ENCODE assay signal across 1 cellular context in the genomic region with DNA sequence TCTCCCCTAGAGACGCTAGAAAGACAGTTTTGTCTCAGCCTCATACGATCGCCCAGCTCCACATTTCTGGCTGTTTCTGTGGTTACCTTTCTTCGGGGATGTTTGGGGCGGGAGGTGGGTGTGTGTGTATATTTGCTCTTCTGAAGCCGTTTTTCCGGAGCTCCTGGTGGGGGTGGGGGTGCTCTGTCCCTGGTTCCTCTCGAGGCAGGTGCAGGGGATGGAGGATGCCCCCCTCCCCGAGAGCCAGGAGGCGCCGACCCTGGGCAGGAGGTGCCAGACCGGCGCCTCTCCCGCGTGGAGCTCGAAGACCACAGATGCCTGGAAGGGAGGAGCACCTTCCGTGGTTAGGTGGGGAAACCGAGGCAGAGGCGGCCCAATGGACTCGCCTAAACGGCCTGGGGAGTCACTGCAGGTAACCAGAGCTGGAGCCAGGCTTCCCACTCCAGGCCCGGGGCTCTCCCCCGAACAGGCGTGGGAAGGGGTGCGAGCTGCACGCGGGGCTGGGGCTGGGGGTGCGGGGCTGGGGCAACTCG.
A peak's percentile ranks its signal among the peaks of the same experiment; 100 is the strongest.
TF ChIP-seq lines count a peak whose summit lies in the region.

No MANE protein-coding gene starts in this region.

TF ChIP-seq in K562, 482 proteins besides CTCF, POLR2A, EP300 and RAD21 (continued from another document and continues in another):
- 0 out of 2 replicates have a peak, but pooled peaks have one; percentile 15 for TF ChIP-seq MGA (IDR thresholded peaks at IDR 0.05)
- no peak for TF ChIP-seq NR2C2 (CRISPR knock-in tag; IDR thresholded peaks at IDR 0.05)
- TF ChIP-seq NR2C2 (tag; IDR thresholded peaks at IDR 0.05) = no peak
- TF ChIP-seq, protein P1, sequence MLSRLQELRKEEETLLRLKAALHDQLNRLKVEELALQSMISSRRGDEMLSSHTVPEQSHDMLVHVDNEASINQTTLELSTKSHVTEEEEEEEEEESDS (CRISPR knock-in tag; IDR thresholded peaks at IDR 0.05) = no peak
- no peak for TF ChIP-seq ZNF212 (CRISPR knock-in tag; IDR thresholded peaks at IDR 0.05)
- TF ChIP-seq PHF8 (IDR thresholded peaks at IDR 0.05; ENCODE audit: borderline replicate concordance, low read length) = peak; percentile 60; the same call in 1 of the 2 replicates
- TF ChIP-seq, protein P2, sequence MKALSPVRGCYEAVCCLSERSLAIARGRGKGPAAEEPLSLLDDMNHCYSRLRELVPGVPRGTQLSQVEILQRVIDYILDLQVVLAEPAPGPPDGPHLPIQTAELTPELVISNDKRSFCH (CRISPR knock-in tag; IDR thresholded peaks at IDR 0.05) = no peak
- TF ChIP-seq, protein P2 (tag; IDR thresholded peaks at IDR 0.05) = no peak
- TF ChIP-seq SMAD3 (CRISPR knock-in tag; conservative IDR thresholded peaks at IDR 0.05) = no peak
- no peak for TF ChIP-seq ELF1 (tag; IDR thresholded peaks at IDR 0.05)
- no peak for TF ChIP-seq BRD4 (IDR thresholded peaks at IDR 0.05)
- no peak for TF ChIP-seq PHB2 (IDR thresholded peaks at IDR 0.05; ENCODE audit: low read depth)
- no peak for TF ChIP-seq ZBTB33 (CRISPR knock-in tag; IDR thresholded peaks at IDR 0.05)
- TF ChIP-seq MEF2D (tag; conservative IDR thresholded peaks at IDR 0.05; ENCODE audit: low read depth) = no peak
- TF ChIP-seq SUPT5H (IDR thresholded peaks at IDR 0.05) = peak; percentile 26; the same call in 1 of the 2 replicates
- TF ChIP-seq YY1 (IDR thresholded peaks at IDR 0.05; ENCODE audit: borderline replicate concordance in 1 of 3, control insufficient read depth in 1 of 3, extremely low read depth in 1 of 3, insufficient read depth in 3 of 3, insufficient read length in 1 of 3, insufficient replicate concordance in 2 of 3, low read depth in 1 of 3, low read length in 2 of 3) = no peak
- no peak for TF ChIP-seq ELK3 (CRISPR knock-in tag; IDR thresholded peaks at IDR 0.05)
- TF ChIP-seq GABPB1 (CRISPR knock-in tag; IDR thresholded peaks at IDR 0.05) = 0 out of 2 replicates have a peak, but pooled peaks have one; percentile 6
- TF ChIP-seq RBFOX2 (IDR thresholded peaks at IDR 0.05; ENCODE audit: low read depth, low read length) = peak; percentile 68
- TF ChIP-seq ZKSCAN1 (IDR thresholded peaks at IDR 0.05; ENCODE audit: low read depth, low read length) = no peak
- TF ChIP-seq ZC3H11A (IDR thresholded peaks at IDR 0.05; ENCODE audit: low read depth, low read length) = no peak
- no peak for TF ChIP-seq IRF1 (CRISPR knock-in tag; IDR thresholded peaks at IDR 0.05; ENCODE audit: borderline replicate concordance)
- TF ChIP-seq POLR2G (IDR thresholded peaks at IDR 0.05; ENCODE audit: low read depth, low read length) = peak; percentile 2; the same call in 1 of the 2 replicates
- no peak for TF ChIP-seq NELFE (IDR thresholded peaks at IDR 0.05; ENCODE audit: insufficient read depth, insufficient read length)
- TF ChIP-seq SMARCB1 (IDR thresholded peaks at IDR 0.05; ENCODE audit: insufficient read length, low read depth) = no peak
- no peak for TF ChIP-seq PHB (CRISPR knock-in tag; IDR thresholded peaks at IDR 0.05)
- no peak for TF ChIP-seq PHF20 (IDR thresholded peaks at IDR 0.05; ENCODE audit: partially characterized antibody)
- no peak for TF ChIP-seq TAF7 (tag; IDR thresholded peaks at IDR 0.05)
- TF ChIP-seq ZNF766 (CRISPR knock-in tag; conservative IDR thresholded peaks at IDR 0.05) = 0 out of 2 replicates have a peak, but pooled peaks have one; percentile 56
- no peak for TF ChIP-seq PHTF2 (CRISPR knock-in tag; IDR thresholded peaks at IDR 0.05)
- no peak for TF ChIP-seq ZNF583 (CRISPR knock-in tag; IDR thresholded peaks at IDR 0.05)
- TF ChIP-seq XRCC5 (IDR thresholded peaks at IDR 0.05; ENCODE audit: low read depth, low read length) = 0 out of 2 replicates have a peak, but pooled peaks have one; percentile 8
- TF ChIP-seq, protein P3, sequence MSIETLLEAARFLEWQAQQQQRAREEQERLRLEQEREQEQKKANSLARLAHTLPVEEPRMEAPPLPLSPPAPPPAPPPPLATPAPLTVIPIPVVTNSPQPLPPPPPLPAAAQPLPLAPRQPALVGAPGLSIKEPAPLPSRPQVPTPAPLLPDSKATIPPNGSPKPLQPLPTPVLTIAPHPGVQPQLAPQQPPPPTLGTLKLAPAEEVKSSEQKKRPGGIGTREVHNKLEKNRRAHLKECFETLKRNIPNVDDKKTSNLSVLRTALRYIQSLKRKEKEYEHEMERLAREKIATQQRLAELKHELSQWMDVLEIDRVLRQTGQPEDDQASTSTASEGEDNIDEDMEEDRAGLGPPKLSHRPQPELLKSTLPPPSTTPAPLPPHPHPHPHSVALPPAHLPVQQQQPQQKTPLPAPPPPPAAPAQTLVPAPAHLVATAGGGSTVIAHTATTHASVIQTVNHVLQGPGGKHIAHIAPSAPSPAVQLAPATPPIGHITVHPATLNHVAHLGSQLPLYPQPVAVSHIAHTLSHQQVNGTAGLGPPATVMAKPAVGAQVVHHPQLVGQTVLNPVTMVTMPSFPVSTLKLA (conservative IDR thresholded peaks at IDR 0.05) = no peak
- TF ChIP-seq KDM1A (IDR thresholded peaks at IDR 0.05) = no peak
- no peak for TF ChIP-seq KHSRP (IDR thresholded peaks at IDR 0.05)
- TF ChIP-seq MCM3 (IDR thresholded peaks at IDR 0.05) = no peak
- TF ChIP-seq GMEB1 (CRISPR knock-in tag; IDR thresholded peaks at IDR 0.05) = no peak
- TF ChIP-seq KAT8 (IDR thresholded peaks at IDR 0.05; ENCODE audit: low read depth) = no peak
- TF ChIP-seq, protein P4, sequence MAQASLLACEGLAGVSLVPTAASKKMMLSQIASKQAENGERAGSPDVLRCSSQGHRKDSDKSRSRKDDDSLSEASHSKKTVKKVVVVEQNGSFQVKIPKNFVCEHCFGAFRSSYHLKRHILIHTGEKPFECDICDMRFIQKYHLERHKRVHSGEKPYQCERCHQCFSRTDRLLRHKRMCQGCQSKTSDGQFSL (CRISPR knock-in tag; IDR thresholded peaks at IDR 0.05) = peak; percentile 37; the same call in 1 of the 2 replicates
- TF ChIP-seq, protein P4 (tag; IDR thresholded peaks at IDR 0.05) = no peak
- TF ChIP-seq ZNF444 (CRISPR knock-in tag; IDR thresholded peaks at IDR 0.05) = no peak
- TF ChIP-seq HDAC6 (IDR thresholded peaks at IDR 0.05; ENCODE audit: low read depth, low read length) = no peak
